In the genomic region with DNA sequence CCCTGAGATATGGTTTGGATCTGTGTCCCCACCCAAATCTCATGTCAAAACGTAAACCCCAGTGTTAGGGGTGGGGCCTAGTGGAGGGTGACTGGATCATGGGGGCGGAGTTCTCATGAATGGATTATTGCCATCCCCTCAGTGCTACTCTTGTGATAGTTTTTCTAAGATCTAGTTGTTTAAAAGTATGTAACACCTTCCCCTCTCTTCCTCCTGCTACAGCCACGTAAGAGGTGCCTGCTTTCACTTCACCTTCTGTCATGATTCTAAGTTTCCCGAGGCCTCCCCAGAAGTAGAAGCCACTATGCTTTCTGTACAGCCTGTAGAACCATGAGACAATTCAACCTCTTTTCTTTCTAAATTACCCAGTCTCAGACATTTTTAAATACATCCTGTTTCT, we compare ENCODE assay signal across 16 cellular contexts. TPM values are rescaled to one million over a fixed set of nuclear protein-coding genes. Genes with fewer than 3 reads are reported as not detected.
A peak's percentile ranks its signal among the peaks of the same experiment; 100 is the strongest.
DNase-seq lines count a peak whose midpoint lies in the region; ATAC-seq, FAIRE-seq and TF ChIP-seq lines count a peak whose summit lies in the region.
"Had no signal": no experiment of that assay in that cellular context is flagged by ENCODE, and none has a peak within 500 bp of the region (broad histone marks: within the 10 kb centered on the region; RNA-seq: fewer than 3 reads in every experiment).

No MANE protein-coding gene starts in this region.

- peak overlapping the region; percentile 92 for H3K27ac Mint-ChIP-seq in CD8-positive, alpha-beta T cell
- peak overlapping the region; percentile 27 for H3K27ac Mint-ChIP-seq in activated naive CD8-positive, alpha-beta T cell treated with anti-CD3 and anti-CD28 coated beads, Interleukin-2, amount 50 U/mL, for 24 hours
- H3K27ac Mint-ChIP-seq: nephron; T-helper 1 cell treated with Interleukin-12 subunit alpha and Interleukin-12 subunit beta and Interleukin-4 antibody, amounts not matched to agents 30 μg/mL and 1 μg/mL, for 36 hours had no signal

- no peak for TF ChIP-seq CTCF in CD8-positive, alpha-beta T cell (IDR thresholded peaks at IDR 0.05)
- TF ChIP-seq CTCF in pancreas (IDR thresholded peaks at IDR 0.05), result no peak

- H3K27me3 ChIP-seq in CD8-positive, alpha-beta T cell (ENCODE audit: insufficient read depth, low read length), result no peaks in the 10 kb centered on the region
- no peaks in the 10 kb centered on the region for H3K27me3 ChIP-seq in pancreas

- peaks cover 4% of the 10 kb centered on the region for H3K36me3 ChIP-seq in CD8-positive, alpha-beta T cell (ENCODE audit: insufficient read depth, low read length)
- no peaks in the 10 kb centered on the region for H3K36me3 ChIP-seq in pancreas
- H3K36me3 ChIP-seq: left ventricle myocardium inferior had no signal

- FAIRE-seq in pancreas (lab: Jason Lieb, UNC), result no peak

- peak; percentile 54 for ATAC-seq in CD8-positive, alpha-beta T cell
- ATAC-seq in GM18907 (IDR thresholded peaks at IDR 0.05; ENCODE audit: unreplicated experiment) (peak; percentile 71), HG02938 (IDR thresholded peaks at IDR 0.05; ENCODE audit: unreplicated experiment) (peak; percentile 66), pancreas (no peak)
- peak; percentile 24 for ATAC-seq in activated naive CD8-positive, alpha-beta T cell treated with anti-CD3 and anti-CD28 coated beads, Interleukin-2, amount 50 U/mL, for 24 hours

- DNase-seq in CD8-positive, alpha-beta T cell, result peak in 1 of 7 experiments; percentile 21
- no peak for DNase-seq in activated naive CD8-positive, alpha-beta T cell treated with anti-CD3 and anti-CD28 coated beads, Interleukin-2, amount 50 U/mL, for 24 hours
- DNase-seq in activated CD8-positive, alpha-beta memory T cell treated with anti-CD3 and anti-CD28 coated beads for 24 hours, result no peak
- DNase-seq in epidermal melanocyte (ENCODE audit: insufficient read length, low spot score) (no peak), NCI-H2081 treated with DMSO at 0.1 percent for 48 hours (lab: John Stamatoyannopoulos, UW) (no peak), pancreas (no peak)
- DNase-seq: amygdala; hypothalamus; left ventricle myocardium inferior; stimulated activated CD4-positive, alpha-beta T cell treated with anti-CD3 and anti-CD28 coated beads, Interleukin-2, amount 100 ng/mL, for 48 hours; stimulated activated naive CD4-positive, alpha-beta T cell had no signal

- CTCF ChIA-PET in CD8-positive, alpha-beta T cell (lab: Charles Lee), result no interaction called here

- H3K27ac ChIP-seq in CD8-positive, alpha-beta T cell (ENCODE audit: low read depth, low read length), result no peak overlapping the region
- H3K27ac ChIP-seq in pancreas, result no peak overlapping the region
- H3K27ac ChIP-seq: coronary artery, left ventricle myocardium inferior had no signal

- peaks cover 82% of the 10 kb centered on the region for H3K4me1 Mint-ChIP-seq in CD8-positive, alpha-beta T cell (ENCODE audit: low read depth)
- peaks cover 91% of the 10 kb centered on the region for H3K4me1 Mint-ChIP-seq in activated naive CD8-positive, alpha-beta T cell treated with anti-CD3 and anti-CD28 coated beads, Interleukin-2, amount 50 U/mL, for 24 hours

- peaks cover 42% of the 10 kb centered on the region for H3K36me3 Mint-ChIP-seq in CD8-positive, alpha-beta T cell
- H3K36me3 Mint-ChIP-seq in activated naive CD8-positive, alpha-beta T cell treated with anti-CD3 and anti-CD28 coated beads, Interleukin-2, amount 50 U/mL, for 24 hours (ENCODE audit: low read depth), result peaks cover 46% of the 10 kb centered on the region

- H3K9me3 Mint-ChIP-seq in CD8-positive, alpha-beta T cell, result peaks cover 11% of the 10 kb centered on the region
- peaks cover 21% of the 10 kb centered on the region for H3K9me3 Mint-ChIP-seq in activated naive CD8-positive, alpha-beta T cell treated with anti-CD3 and anti-CD28 coated beads, Interleukin-2, amount 50 U/mL, for 24 hours

- intact Hi-C loops in CD8-positive, alpha-beta T cell (cut with DNase I, micrococcal nuclease), result loop anchor here in 1 of 2 experiments (2.0 kb wide), 1 partner anchor 13 kb away; no protein-coding TSS in a partner anchor
- intact Hi-C loops in pancreas (cut with DNase I), result no loop called here

- H3K4me3 ChIP-seq in CD8-positive, alpha-beta T cell (ENCODE audit: low read depth, low read length), result no peak overlapping the region
- H3K4me3 ChIP-seq in pancreas, result no peak overlapping the region
- H3K4me3 ChIP-seq: coronary artery, left ventricle myocardium inferior had no signal

- H3K9me3 ChIP-seq in CD8-positive, alpha-beta T cell (ENCODE audit: low read length), result peaks cover 5% of the 10 kb centered on the region
- no peaks in the 10 kb centered on the region for H3K9me3 ChIP-seq in pancreas

- WGBS in pancreas, 2 donors, result 77 to 82% methylated on average over 4 of the region's 4 CpGs

- POLR2A ChIA-PET in CD8-positive, alpha-beta T cell (lab: Charles Lee), result interaction anchor here (1.0 kb wide), 1 partner anchor 7 kb away, joined by 3 read pairs; no protein-coding TSS in a partner anchor

- H3K4me3 Mint-ChIP-seq in CD8-positive, alpha-beta T cell, result peak overlapping the region; percentile 42
- no peak overlapping the region for H3K4me3 Mint-ChIP-seq in activated naive CD8-positive, alpha-beta T cell treated with anti-CD3 and anti-CD28 coated beads, Interleukin-2, amount 50 U/mL, for 24 hours
- H3K4me3 Mint-ChIP-seq: nephron; T-helper 1 cell treated with Interleukin-12 subunit alpha and Interleukin-12 subunit beta and Interleukin-4 antibody, amounts not matched to agents 30 μg/mL and 1 μg/mL, for 36 hours had no signal

- H3K27me3 Mint-ChIP-seq in CD8-positive, alpha-beta T cell (ENCODE audit: low read depth), result no peaks in the 10 kb centered on the region
- H3K27me3 Mint-ChIP-seq in activated naive CD8-positive, alpha-beta T cell treated with anti-CD3 and anti-CD28 coated beads, Interleukin-2, amount 50 U/mL, for 24 hours, result no peaks in the 10 kb centered on the region

- H3K4me1 ChIP-seq in CD8-positive, alpha-beta T cell (ENCODE audit: insufficient read depth, low read length), result peaks cover 47% of the 10 kb centered on the region
- peaks cover 19 to 38% (median 20%) of the 10 kb centered on the region in 3 donors for H3K4me1 ChIP-seq in pancreas

RNA-seq across cellular contexts. Expression of a gene that starts 16.9 kb away (rescaled TPM):
- total RNA-seq in CD8-positive, alpha-beta T cell, result 10 to 100 TPM; 91.3 to 93.5 TPM
- 10 to 100 TPM; 36.3 to 70.2 (median 44.2) TPM for total RNA-seq in pancreas
- polyA plus RNA-seq in pancreas, result 10 to 100 TPM; 17.0 to 23.4 TPM

Comparison
In these comparisons a context has a peak if more than half of its experiments do, and no peak if none do; other contexts are left out.
1. ATAC-seq: peak in CD8-positive, alpha-beta T cell (single experiment), GM18907 (single experiment), HG02938 (single experiment) and activated naive CD8-positive, alpha-beta T cell treated with anti-CD3 and anti-CD28 coated beads, Interleukin-2, amount 50 U/mL, for 24 hours (single experiment); none in pancreas (0 of 4).